Comparison of ENCODE assay signal across 28 cellular contexts in genomic region chr6:4944325-4944724, GRCh38.
"Had no signal": no experiment of that assay in that cellular context is flagged by ENCODE, and none has a peak within 500 bp of the region (broad histone marks: within the 10 kb centered on the region; RNA-seq: fewer than 3 reads in every experiment).

No MANE protein-coding gene starts in this region.

- H3K27ac Mint-ChIP-seq: activated naive CD8-positive, alpha-beta T cell treated with anti-CD3 and anti-CD28 coated beads, Interleukin-2, amount 10 ng/mL, durations not matched to agents 7 days and 5 days; T-cell had no signal

- H3K9me3 Mint-ChIP-seq: activated naive CD8-positive, alpha-beta T cell treated with anti-CD3 and anti-CD28 coated beads, Interleukin-2, amount 10 ng/mL, durations not matched to agents 7 days and 5 days; T-cell had no signal

- ATAC-seq: Panc1, Right ventricle myocardium inferior, T-cell had no signal

- H3K4me3 Mint-ChIP-seq: activated naive CD8-positive, alpha-beta T cell treated with anti-CD3 and anti-CD28 coated beads, Interleukin-2, amount 10 ng/mL, durations not matched to agents 7 days and 5 days; T-cell had no signal

- H3K36me3 ChIP-seq: adrenal gland, breast epithelium, MG63 had no signal

- H3K27me3 ChIP-seq: adrenal gland, breast epithelium, MG63 had no signal

- DNase-seq: activated CD4-positive, CD25-positive, alpha-beta regulatory T cell; activated naive CD4-positive, alpha-beta T cell treated with anti-CD3 and anti-CD28 coated beads, Interleukin-2, amount 50 U/mL, for 16 hours; activated naive CD8-positive, alpha-beta T cell treated with anti-CD3 and anti-CD28 coated beads, Interleukin-2, amount 10 ng/mL, durations not matched to agents 7 days and 5 days; activated T-cell treated with anti-CD3 and anti-CD28 coated beads for 4 hours; adrenal gland; anterior cingulate cortex; caudate nucleus; MG63; MV-4-11; NCI-H1092 treated with DMSO at 0.1 percent for 48 hours; NCI-H1417 treated with DMSO at 0.1 percent for 48 hours; NCI-H1694; NCI-H2029; NCI-H2107; NCI-H2171 treated with DMSO at 0.1 percent for 48 hours; NCI-H226; NCI-H69; NK-92 treated with Interleukin-12 subunit alpha and Interleukin-12 subunit beta, amount 100 ng/mL, for 24 hours; OCI-M1; RPMI8226; T-cell; T-helper 2 cell; T1000 had no signal

- H3K27me3 Mint-ChIP-seq: activated naive CD8-positive, alpha-beta T cell treated with anti-CD3 and anti-CD28 coated beads, Interleukin-2, amount 10 ng/mL, durations not matched to agents 7 days and 5 days; T-cell had no signal

- H3K4me3 ChIP-seq: adrenal gland, breast epithelium, MG63, SK-N-MC had no signal

- H3K27ac ChIP-seq: adrenal gland, breast epithelium, SK-N-MC, VCaP had no signal

- H3K9me3 ChIP-seq: adrenal gland, breast epithelium, MG63 had no signal
